21 cellular contexts compared by ENCODE assay signal in the genomic region with DNA sequence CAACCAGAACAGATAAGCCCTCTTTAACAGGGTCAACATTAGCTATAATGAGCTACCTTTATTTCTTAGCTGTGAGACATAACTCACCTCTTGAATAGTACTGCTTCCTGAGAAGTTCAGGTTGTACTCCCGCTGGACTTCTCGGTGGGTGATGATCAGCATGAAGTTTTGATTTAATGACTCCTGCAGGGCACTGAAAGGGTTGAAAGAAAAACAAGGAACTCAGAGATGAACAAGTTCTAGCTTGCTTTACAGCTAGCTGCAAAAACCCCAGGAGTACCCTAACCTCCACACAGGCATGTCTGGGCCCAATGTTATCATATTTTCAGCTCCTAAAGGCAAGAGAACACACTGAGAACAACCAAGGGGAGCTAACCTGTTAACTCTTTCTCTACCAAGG.
DNase-seq lines count a peak whose midpoint lies in the region; ATAC-seq, FAIRE-seq and TF ChIP-seq lines count a peak whose summit lies in the region.
"Had no signal": no experiment of that assay in that cellular context is flagged by ENCODE, and none has a peak within 500 bp of the region (broad histone marks: within the 10 kb centered on the region; RNA-seq: fewer than 3 reads in every experiment).

No MANE protein-coding gene starts in this region.

- H3K27me3 ChIP-seq in GM23338 (ENCODE audit: insufficient read depth) (no peaks in the 10 kb centered on the region), RWPE2 (ENCODE audit: insufficient read depth, poor library complexity, severe bottlenecking) (no peaks in the 10 kb centered on the region), keratinocyte (ENCODE audit: control insufficient read depth, extremely low read depth, insufficient read depth, low read length) (no peaks in the 10 kb centered on the region)
- H3K27me3 ChIP-seq: upper lobe of right lung had no signal

- H2AFZ ChIP-seq in GM23338 (no peak overlapping the region), keratinocyte (ENCODE audit: control insufficient read depth, low read length) (no peak overlapping the region)

- H3K4me1 ChIP-seq in GM23338 (ENCODE audit: insufficient read depth) (peaks cover 50% of the 10 kb centered on the region), RWPE2 (ENCODE audit: insufficient read depth, poor library complexity, severe bottlenecking) (peaks cover 25% of the 10 kb centered on the region), keratinocyte (ENCODE audit: control insufficient read depth, extremely low read depth, insufficient read depth, low read length) (peaks cover 16% of the 10 kb centered on the region)
- H3K4me1 ChIP-seq: upper lobe of right lung had no signal

- no peaks in the 10 kb centered on the region for H3F3A ChIP-seq in GM23338 (replicated peaks; ENCODE audit: low read depth)

- no peaks in the 10 kb centered on the region for H3K9me2 ChIP-seq in GM23338 (ENCODE audit: insufficient read depth)

- H3K4me2 ChIP-seq in GM23338 = no peak overlapping the region
- H3K4me2 ChIP-seq in keratinocyte (ENCODE audit: control insufficient read depth, extremely low read depth, insufficient read depth, low read depth, low read length) = peak overlapping the region; percentile 60

- no peak overlapping the region for H3K4me3 ChIP-seq in GM23338
- H3K4me3 ChIP-seq in RWPE2 (ENCODE audit: severe bottlenecking) = no peak overlapping the region
- peak overlapping the region in 1 of 3 experiments; percentile 41 for H3K4me3 ChIP-seq in keratinocyte (ENCODE audit: control insufficient read depth in 2 of 3, extremely low read depth in 1 of 3, insufficient read depth in 2 of 3, low read depth in 1 of 3, low read length in 3 of 3)
- H3K4me3 ChIP-seq: upper lobe of right lung had no signal

- no peaks in the 10 kb centered on the region for H3K36me3 Mint-ChIP-seq in GM23338 (ENCODE audit: low read depth)
- H3K36me3 Mint-ChIP-seq: brain had no signal

- H3K79me2 ChIP-seq in GM23338 (replicated peaks; ENCODE audit: insufficient read depth) = no peaks in the 10 kb centered on the region
- H3K79me2 ChIP-seq in keratinocyte (ENCODE audit: control insufficient read depth, insufficient read depth, low read length) = no peaks in the 10 kb centered on the region

- H3K27ac Mint-ChIP-seq in GM23338 = peak overlapping the region; percentile 29; the same call in 1 of the 2 replicates
- H3K27ac Mint-ChIP-seq: activated CD8-positive, alpha-beta memory T cell treated with anti-CD3 and anti-CD28 coated beads, Interleukin-2, amount 10 ng/mL, durations not matched to agents 7 days and 5 days; activated naive CD8-positive, alpha-beta T cell treated with anti-CD3 and anti-CD28 coated beads, Interleukin-2, amount 50 U/mL, for 24 hours; activated T-helper 2 cell treated with anti-CD3 and anti-CD28 coated beads, Interferon-gamma antibody, Interleukin-2, Interleukin-4, amounts not matched to agents 10 μg/mL and 5 μg/mL and 100 μg/mL, durations not matched to agents 14 hours and 24 hours and 36 hours; CD4-positive, alpha-beta T cell had no signal

- no peak overlapping the region for H3K9ac ChIP-seq in keratinocyte (ENCODE audit: control insufficient read depth, extremely low read depth, insufficient read depth, low read length)

- dilution Hi-C loops in keratinocyte (cut with MboI; ENCODE audit: extremely low pct_ligation_motif_present, low sequenced_read_pairs) = no loop called here

- no peak; the same call in 1 of the 3 replicates for ATAC-seq in GM23338
- ATAC-seq in RWPE2 (ENCODE audit: low read depth) = peak; percentile 92
- ATAC-seq in GM19328 (IDR thresholded peaks at IDR 0.05; ENCODE audit: unreplicated experiment) = no peak
- no peak for ATAC-seq in GM21619 (IDR thresholded peaks at IDR 0.05; ENCODE audit: unreplicated experiment)
- ATAC-seq in GM19452 (IDR thresholded peaks at IDR 0.05; ENCODE audit: unreplicated experiment) = no peak
- ATAC-seq: activated CD8-positive, alpha-beta memory T cell treated with anti-CD3 and anti-CD28 coated beads, Interleukin-2, amount 10 ng/mL, durations not matched to agents 7 days and 5 days; activated naive CD8-positive, alpha-beta T cell treated with anti-CD3 and anti-CD28 coated beads, Interleukin-2, amount 50 U/mL, for 24 hours; HepG2; upper lobe of right lung had no signal

- H3K4me3 Mint-ChIP-seq in GM23338 = no peak overlapping the region
- H3K4me3 Mint-ChIP-seq: activated CD8-positive, alpha-beta memory T cell treated with anti-CD3 and anti-CD28 coated beads, Interleukin-2, amount 10 ng/mL, durations not matched to agents 7 days and 5 days; activated naive CD8-positive, alpha-beta T cell treated with anti-CD3 and anti-CD28 coated beads, Interleukin-2, amount 50 U/mL, for 24 hours; CD4-positive, alpha-beta T cell had no signal

- H3K9me3 Mint-ChIP-seq in GM23338 = no peaks in the 10 kb centered on the region
- H3K9me3 Mint-ChIP-seq: activated naive CD8-positive, alpha-beta T cell treated with anti-CD3 and anti-CD28 coated beads, Interleukin-2, amount 50 U/mL, for 24 hours; activated T-helper 2 cell treated with anti-CD3 and anti-CD28 coated beads, Interferon-gamma antibody, Interleukin-2, Interleukin-4, amounts not matched to agents 10 μg/mL and 5 μg/mL and 100 μg/mL, durations not matched to agents 14 hours and 24 hours and 36 hours; brain; CD4-positive, alpha-beta T cell had no signal

- H3K36me3 ChIP-seq in GM23338 (ENCODE audit: insufficient read depth) (no peaks in the 10 kb centered on the region), RWPE2 (ENCODE audit: low read depth) (0 out of 2 replicates have a peak, but pooled peaks cover 7% of the 10 kb centered on the region), keratinocyte (ENCODE audit: control insufficient read depth in 2 of 2, extremely low read depth in 1 of 2, insufficient read depth in 2 of 2, low read length in 2 of 2) (no peaks in the 10 kb centered on the region)
- H3K36me3 ChIP-seq: upper lobe of right lung had no signal

- no peaks in the 10 kb centered on the region for H4K20me1 ChIP-seq in GM23338 (replicated peaks; ENCODE audit: insufficient read depth)
- H4K20me1 ChIP-seq in keratinocyte (ENCODE audit: control insufficient read depth, extremely low read depth, insufficient read depth, low read length) = no peaks in the 10 kb centered on the region

- no peak for DNase-seq in GM23338 (ENCODE audit: low spot score)
- peak; percentile 76 for DNase-seq in NCI-H1105 treated with DMSO at 0.1 percent for 48 hours (lab: John Stamatoyannopoulos, UW)
- DNase-seq in RWPE2 (ENCODE audit: low spot score) = no peak
- peak; percentile 32 for DNase-seq in keratinocyte (ENCODE audit: low read depth, low spot score)
- no peak for DNase-seq in epidermal melanocyte (ENCODE audit: insufficient read length, low spot score)
- DNase-seq: activated CD4-positive, alpha-beta T cell treated with anti-CD3 and anti-CD28 coated beads for 4 hours; activated CD8-positive, alpha-beta memory T cell treated with anti-CD3 and anti-CD28 coated beads, Interleukin-2, amount 10 ng/mL, durations not matched to agents 7 days and 5 days; activated naive CD8-positive, alpha-beta T cell treated with anti-CD3 and anti-CD28 coated beads, Interleukin-2, amount 50 U/mL, for 24 hours; CD4-positive, alpha-beta T cell; cortex of kidney; H7; NCI-H2081; stimulated activated CD8-positive, alpha-beta memory T cell treated with anti-CD3 and anti-CD28 coated beads, Interleukin-4, amount 100 ng/mL, for 48 hours; upper lobe of right lung had no signal

- no peak overlapping the region for H3K27ac ChIP-seq in GM23338 (ENCODE audit: low read depth)
- H3K27ac ChIP-seq in RWPE2 (ENCODE audit: poor library complexity, severe bottlenecking) = peak overlapping the region; percentile 52
- H3K27ac ChIP-seq in keratinocyte (ENCODE audit: control insufficient read depth, insufficient read depth, low read length) = peak overlapping the region; percentile 40
- H3K27ac ChIP-seq: upper lobe of right lung had no signal

- H3K9me3 ChIP-seq in RWPE2 (ENCODE audit: severe bottlenecking) = no peaks in the 10 kb centered on the region
- H3K9me3 ChIP-seq in keratinocyte (ENCODE audit: control insufficient read depth, low read depth, low read length) = no peaks in the 10 kb centered on the region
- H3K9me3 ChIP-seq: upper lobe of right lung had no signal

- no peaks in the 10 kb centered on the region for H3K27me3 Mint-ChIP-seq in GM23338 (ENCODE audit: insufficient read depth, low read depth, poor library complexity)
- H3K27me3 Mint-ChIP-seq: activated CD8-positive, alpha-beta memory T cell treated with anti-CD3 and anti-CD28 coated beads, Interleukin-2, amount 10 ng/mL, durations not matched to agents 7 days and 5 days; activated naive CD8-positive, alpha-beta T cell treated with anti-CD3 and anti-CD28 coated beads, Interleukin-2, amount 50 U/mL, for 24 hours; CD4-positive, alpha-beta T cell had no signal

- FAIRE-seq in keratinocyte (lab: Jason Lieb, UNC) = peak; percentile 93
- FAIRE-seq: endometrium, HepG2 had no signal

- H3K9me1 ChIP-seq in keratinocyte (ENCODE audit: control insufficient read depth, extremely low read depth, insufficient read depth, low read length) = no peaks in the 10 kb centered on the region

- TF ChIP-seq CTCF in GM23338 (conservative IDR thresholded peaks at IDR 0.05; ENCODE audit: low read depth in 2 of 2) (no peak), RWPE2 (IDR thresholded peaks at IDR 0.05; ENCODE audit: poor library complexity, severe bottlenecking) (no peak), keratinocyte (optimal IDR thresholded peaks at IDR 0.05 in 1 of 3, IDR thresholded peaks at IDR 0.05 in 1 of 3, conservative IDR thresholded peaks at IDR 0.05 in 1 of 3; ENCODE audit: extremely low read depth in 1 of 3, insufficient read depth in 2 of 3, low read length in 3 of 3) (no peak)

- H3K4me1 Mint-ChIP-seq in GM23338 = peaks cover 37% of the 10 kb centered on the region

TF ChIP-seq in GM23338, 12 proteins besides CTCF, POLR2A, EP300 and RAD21 (continues in another document):
- TF ChIP-seq EZH2phosphoT487 (IDR thresholded peaks at IDR 0.05; ENCODE audit: unreplicated experiment) = no peak

Comparison
In these comparisons a context has a peak if more than half of its experiments do, and no peak if none do; other contexts are left out.
1. DNase-seq: peak in NCI-H1105 treated with DMSO at 0.1 percent for 48 hours (single experiment) and keratinocyte (single experiment); none in GM23338 (single experiment), RWPE2 (single experiment) and epidermal melanocyte (single experiment).